8 cellular contexts compared by ENCODE assay signal in the genomic region with DNA sequence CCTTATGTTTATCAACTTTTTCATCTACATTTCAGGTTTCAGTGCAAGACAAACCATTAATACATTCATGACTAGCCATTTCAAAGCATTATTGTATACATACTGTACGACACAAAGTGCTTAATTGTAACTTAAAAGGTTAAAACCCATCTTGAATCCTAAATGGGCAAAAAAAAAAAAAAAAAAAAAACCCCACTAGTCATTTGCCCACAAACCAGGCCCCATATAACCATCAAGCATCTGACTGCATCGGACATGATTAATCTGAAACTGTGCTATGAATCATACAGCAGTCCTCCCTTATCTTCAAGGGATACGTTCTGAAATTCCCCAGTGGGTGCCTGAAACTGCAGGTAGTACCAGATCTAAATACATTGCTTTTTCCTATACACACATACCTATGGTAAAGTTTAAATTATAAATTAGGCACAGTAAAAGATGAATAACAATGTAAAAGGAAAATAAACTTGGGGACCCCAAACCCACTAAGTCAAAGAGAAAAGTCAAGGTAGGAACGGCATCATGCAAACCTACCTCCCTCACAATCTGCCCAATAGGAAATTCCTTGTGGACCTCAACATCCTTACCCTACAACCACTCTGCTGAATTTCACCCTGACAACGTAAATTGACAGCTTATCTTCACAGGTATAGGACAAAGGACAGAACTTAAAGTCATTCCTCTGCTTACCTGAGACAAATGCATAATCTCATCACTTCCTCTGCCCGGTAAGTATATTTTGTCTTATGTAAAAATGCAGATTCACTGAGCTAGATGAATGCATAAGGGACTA. TPM values are rescaled to one million over a fixed set of nuclear protein-coding genes. Genes with fewer than 3 reads are reported as not detected.
DNase-seq lines count a peak whose midpoint lies in the region; ATAC-seq and TF ChIP-seq lines count a peak whose summit lies in the region.

No MANE protein-coding gene starts in this region.

- 52 to 75% (median 70%) methylated on average over 6 of the region's 6 CpGs for WGBS in ovary, 3 donors

- no peak for TF ChIP-seq EP300 in ovary (IDR thresholded peaks at IDR 0.05)

- H3K4me3 Mint-ChIP-seq in Calu3 (ENCODE audit: low read depth, unreplicated experiment) = peak overlapping the region; percentile 6
- peak overlapping the region; percentile 29 to 46 for H3K4me3 Mint-ChIP-seq in stimulated activated naive B cell treated with anti-CD40 and anti-IgM and Interleukin-4, amounts not matched to agents 10 μg/mL and 1 μg/mL and 100 μg/mL, for 72 hours

- TSS peak; percentile 59 for BruUV-seq in Calu3 (replicated peaks; lab: Mats Ljungman, UMichigan)

- no peaks in the 10 kb centered on the region for H3K27me3 Mint-ChIP-seq in Calu3 (ENCODE audit: unreplicated experiment)
- no peaks in the 10 kb centered on the region for H3K27me3 Mint-ChIP-seq in stimulated activated naive B cell treated with anti-CD40 and anti-IgM and Interleukin-4, amounts not matched to agents 10 μg/mL and 1 μg/mL and 100 μg/mL, for 72 hours

- TF ChIP-seq POLR2A in ovary (IDR thresholded peaks at IDR 0.05) = no peak

- H3K9me3 Mint-ChIP-seq in Calu3 (ENCODE audit: low read depth, unreplicated experiment) = no peaks in the 10 kb centered on the region
- no peaks in the 10 kb centered on the region for H3K9me3 Mint-ChIP-seq in stimulated activated naive B cell treated with anti-CD40 and anti-IgM and Interleukin-4, amounts not matched to agents 10 μg/mL and 1 μg/mL and 100 μg/mL, for 72 hours

- H3K4me3 ChIP-seq in brain microvascular endothelial cell (ENCODE audit: low read depth, low read length) = no peak overlapping the region
- H3K4me3 ChIP-seq in ovary = no peak overlapping the region

- peaks cover 18% of the 10 kb centered on the region for H3K4me1 ChIP-seq in ovary (ENCODE audit: insufficient read depth)

- H3K27me3 ChIP-seq in brain microvascular endothelial cell (replicated peaks) (no peaks in the 10 kb centered on the region), ovary (no peaks in the 10 kb centered on the region)

- H3K4me1 Mint-ChIP-seq in Calu3 (ENCODE audit: low read depth, unreplicated experiment) = peaks cover 70% of the 10 kb centered on the region
- H3K4me1 Mint-ChIP-seq in stimulated activated naive B cell treated with anti-CD40 and anti-IgM and Interleukin-4, amounts not matched to agents 10 μg/mL and 1 μg/mL and 100 μg/mL, for 72 hours = peaks cover 27 to 60% of the 10 kb centered on the region in 2 donors

- H3K9me3 ChIP-seq in ovary = no peaks in the 10 kb centered on the region

- H3K27ac ChIP-seq in brain microvascular endothelial cell = peak overlapping the region; percentile 78
- H3K27ac ChIP-seq in ovary = no peak overlapping the region

- H3K36me3 ChIP-seq in brain microvascular endothelial cell (replicated peaks) (no peaks in the 10 kb centered on the region), ovary (no peaks in the 10 kb centered on the region)

- CTCF ChIA-PET in Calu3 (lab: Charles Lee) = interaction anchor here (1.5 kb wide), 2 partner anchors 21 to 31 kb away, joined by 3 to 6 read pairs; no protein-coding TSS in a partner anchor

- DNase-seq in Calu3 (no peak), HT-29 (ENCODE audit: low spot score) (peak; percentile 41), brain microvascular endothelial cell (peak; percentile 75), LoVo (ENCODE audit: low spot score) (no peak), ovary (no peak)
- DNase-seq in stimulated activated naive B cell treated with anti-CD40 and anti-IgM and Interleukin-4, amounts not matched to agents 10 μg/mL and 1 μg/mL and 100 μg/mL, for 72 hours = peak; percentile 41

- H3K27ac Mint-ChIP-seq in Calu3 (ENCODE audit: unreplicated experiment) = peak overlapping the region; percentile 63
- H3K27ac Mint-ChIP-seq in stimulated activated naive B cell treated with anti-CD40 and anti-IgM and Interleukin-4, amounts not matched to agents 10 μg/mL and 1 μg/mL and 100 μg/mL, for 72 hours = peak overlapping the region; percentile 2

- TF ChIP-seq CTCF in Calu3 (IDR thresholded peaks at IDR 0.05; ENCODE audit: unreplicated experiment) (no peak), brain microvascular endothelial cell (IDR thresholded peaks at IDR 0.05; ENCODE audit: low read depth, low read length, missing control alignments) (no peak), ovary (IDR thresholded peaks at IDR 0.05) (no peak)

- in situ Hi-C loops in brain microvascular endothelial cell (cut with HindIII; ENCODE audit: low pct_ligation_motif_present, low sequenced_read_pairs) = no loop called here

- ATAC-seq in GM21381 (IDR thresholded peaks at IDR 0.05; ENCODE audit: unreplicated experiment) = peak; percentile 66
- peak; percentile 98 to 99 for ATAC-seq in stimulated activated naive B cell treated with anti-CD40 and anti-IgM and Interleukin-4, amounts not matched to agents 10 μg/mL and 1 μg/mL and 100 μg/mL, for 72 hours (replicated peaks)
- ATAC-seq in GM19463 (IDR thresholded peaks at IDR 0.05; ENCODE audit: unreplicated experiment) = no peak

- peaks cover 18% of the 10 kb centered on the region for H3K36me3 Mint-ChIP-seq in Calu3 (ENCODE audit: insufficient read depth, unreplicated experiment)
- H3K36me3 Mint-ChIP-seq in stimulated activated naive B cell treated with anti-CD40 and anti-IgM and Interleukin-4, amounts not matched to agents 10 μg/mL and 1 μg/mL and 100 μg/mL, for 72 hours = peaks cover 0 to 11% of the 10 kb centered on the region in 2 donors

- intact Hi-C loops in Calu3 (cut with micrococcal nuclease; ENCODE audit: unreplicated experiment) (loop anchor here (1.0 to 10.0 kb wide), 5 partner anchors 8 to 93 kb away; no protein-coding TSS in a partner anchor), ovary (cut with DNase I) (no loop called here)

RNA-seq across cellular contexts. Expression of gene B4GALT5, which starts 14.3 kb away (rescaled TPM):
- total RNA-seq in Calu3 (2022) = 117 and 131 TPM in 2 replicates
- 24.1 and 24.5 TPM in 2 replicates for total RNA-seq in HT-29 (2014; rRNA removed; shearing (Covaris generic))
- total RNA-seq in ovary = 10 to 100 TPM; 19.0 to 53.6 (median 37.7) TPM
- polyA plus RNA-seq in ovary = 10 to 100 TPM; 22.2 to 50.9 TPM

Comparison
In these comparisons a context has a peak if more than half of its experiments do, and no peak if none do; other contexts are left out.
1. DNase-seq: peak in HT-29 (single experiment), brain microvascular endothelial cell (single experiment) and stimulated activated naive B cell treated with anti-CD40 and anti-IgM and Interleukin-4, amounts not matched to agents 10 μg/mL and 1 μg/mL and 100 μg/mL, for 72 hours (single experiment); none in Calu3 (single experiment), LoVo (single experiment) and ovary (0 of 5).